In the genomic region with DNA sequence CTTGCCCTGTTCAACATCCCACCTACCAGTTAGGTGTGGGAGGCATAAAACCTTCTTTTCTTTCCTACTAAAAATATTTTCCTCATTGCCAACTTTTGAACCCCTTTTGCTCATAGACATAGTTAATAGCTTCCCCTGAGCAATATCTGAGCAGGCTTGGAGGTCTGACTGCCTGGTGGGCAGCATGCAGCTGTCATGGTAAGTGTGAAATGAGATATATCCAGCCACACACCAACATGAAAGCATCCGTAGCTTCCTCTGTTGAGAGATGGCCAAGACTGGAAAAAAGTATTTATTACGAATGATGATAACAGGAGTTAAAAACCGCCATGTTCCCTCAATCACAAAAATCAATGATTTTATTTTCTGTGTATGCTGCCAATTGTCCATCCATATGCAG, we compare ENCODE assay signal across 27 cellular contexts.
"Had no signal": no experiment of that assay in that cellular context is flagged by ENCODE, and none has a peak within 500 bp of the region (broad histone marks: within the 10 kb centered on the region; RNA-seq: fewer than 3 reads in every experiment).

No MANE protein-coding gene starts in this region.

- H3K9me3 Mint-ChIP-seq: activated CD4-positive, alpha-beta memory T cell treated with anti-CD3 and anti-CD28 coated beads for 36 hours; activated CD4-positive, alpha-beta T cell treated with anti-CD3 and anti-CD28 coated beads, Interleukin-2, amount 10 ng/mL, durations not matched to agents 24 days and 14 days; activated T-helper 1 cell treated with anti-CD3 and anti-CD28 coated beads, Interleukin-12 subunit alpha, Interleukin-12 subunit beta, Interleukin-2, Interleukin-4 antibody, amounts not matched to agents 30 ng/mL and 10 ng/mL and 1 ng/mL, durations not matched to agents 14 hours and 24 hours and 36 hours; activated T-helper 2 cell treated with anti-CD3 and anti-CD28 coated beads, Interferon-gamma antibody, Interleukin-2, Interleukin-4, amounts not matched to agents 10 μg/mL and 5 μg/mL and 100 μg/mL, durations not matched to agents 14 hours and 24 hours and 36 hours had no signal

- H3K4me3 Mint-ChIP-seq: activated CD4-positive, alpha-beta memory T cell treated with anti-CD3 and anti-CD28 coated beads for 36 hours; activated CD4-positive, alpha-beta T cell treated with anti-CD3 and anti-CD28 coated beads for 36 hours; activated CD4-positive, alpha-beta T cell treated with anti-CD3 and anti-CD28 coated beads, Interleukin-2, amount 10 ng/mL, durations not matched to agents 24 days and 14 days; activated CD8-positive, alpha-beta memory T cell treated with anti-CD3 and anti-CD28 coated beads, Interleukin-2, amount 10 ng/mL, durations not matched to agents 7 days and 5 days; activated naive CD8-positive, alpha-beta T cell; brain; T-helper 17 cell had no signal

- H3K4me1 Mint-ChIP-seq: T-helper 17 cell had no signal

- H3K4me3 ChIP-seq: ascending aorta, breast epithelium, cardiac muscle cell, colonic mucosa had no signal

- H3K4me1 ChIP-seq: ascending aorta, breast epithelium, colonic mucosa had no signal

- DNase-seq: activated CD4-positive, alpha-beta memory T cell treated with anti-CD3 and anti-CD28 coated beads for 36 hours; activated CD4-positive, alpha-beta T cell treated with anti-CD3 and anti-CD28 coated beads for 36 hours; activated CD4-positive, CD25-positive, alpha-beta regulatory T cell; activated CD4-positive, CD25-positive, alpha-beta regulatory T cell treated with anti-CD3 and anti-CD28 coated beads, Interleukin-2, amount 50 U/mL, for 72 hours; activated CD8-positive, alpha-beta memory T cell treated with anti-CD3 and anti-CD28 coated beads, Interleukin-2, amount 50 U/mL, for 4 hours; activated effector memory CD4-positive, alpha-beta T cell treated with anti-CD3 and anti-CD28 coated beads, Interleukin-2, amount 50 U/mL, for 16 hours; activated naive CD4-positive, alpha-beta T cell treated with anti-CD3 and anti-CD28 coated beads, Interleukin-2, amount 50 U/mL, for 16 hours; activated T-cell treated with anti-CD3 and anti-CD28 coated beads, Interleukin-2, amount 50 U/mL, for 1 hour; activated T-cell treated with anti-CD3 and anti-CD28 coated beads, Interleukin-2, amount 50 U/mL, for 48 hours; central memory CD4-positive, alpha-beta T cell; cerebellar nuclear complex; colonic mucosa; effector CD8-positive, alpha-beta T cell; foreskin fibroblast; head of caudate nucleus; hippocampal formation; T-helper 17 cell had no signal

- H3K27ac ChIP-seq: ascending aorta, breast epithelium, cardiac muscle cell, colonic mucosa, epithelial cell of prostate had no signal

- H3K27me3 Mint-ChIP-seq: activated CD4-positive, alpha-beta memory T cell treated with anti-CD3 and anti-CD28 coated beads for 36 hours; activated CD4-positive, alpha-beta T cell treated with anti-CD3 and anti-CD28 coated beads for 36 hours; brain had no signal

- H3K36me3 Mint-ChIP-seq: activated CD4-positive, alpha-beta memory T cell treated with anti-CD3 and anti-CD28 coated beads for 36 hours; activated CD8-positive, alpha-beta memory T cell treated with anti-CD3 and anti-CD28 coated beads, Interleukin-2, amount 10 ng/mL, durations not matched to agents 7 days and 5 days; activated naive CD8-positive, alpha-beta T cell; brain had no signal

- H3K9me3 ChIP-seq: ascending aorta, breast epithelium, colonic mucosa had no signal

- H3K36me3 ChIP-seq: ascending aorta, breast epithelium, cardiac muscle cell, colonic mucosa had no signal

- H3K27ac Mint-ChIP-seq: activated CD4-positive, alpha-beta memory T cell treated with anti-CD3 and anti-CD28 coated beads for 36 hours; activated CD4-positive, alpha-beta T cell treated with anti-CD3 and anti-CD28 coated beads for 36 hours; activated CD4-positive, alpha-beta T cell treated with anti-CD3 and anti-CD28 coated beads, Interleukin-2, amount 10 ng/mL, durations not matched to agents 24 days and 14 days; activated naive CD8-positive, alpha-beta T cell; activated T-helper 1 cell treated with anti-CD3 and anti-CD28 coated beads, Interleukin-12 subunit alpha, Interleukin-12 subunit beta, Interleukin-2, Interleukin-4 antibody, amounts not matched to agents 30 ng/mL and 10 ng/mL and 1 ng/mL, durations not matched to agents 14 hours and 24 hours and 36 hours; activated T-helper 2 cell treated with anti-CD3 and anti-CD28 coated beads, Interferon-gamma antibody, Interleukin-2, Interleukin-4, amounts not matched to agents 10 μg/mL and 5 μg/mL and 100 μg/mL, durations not matched to agents 14 hours and 24 hours and 36 hours; brain; T-helper 17 cell had no signal

- H3K27me3 ChIP-seq: ascending aorta, breast epithelium, cardiac muscle cell, colonic mucosa had no signal
